Comparison of ENCODE assay signal across 10 cellular contexts in the genomic region with DNA sequence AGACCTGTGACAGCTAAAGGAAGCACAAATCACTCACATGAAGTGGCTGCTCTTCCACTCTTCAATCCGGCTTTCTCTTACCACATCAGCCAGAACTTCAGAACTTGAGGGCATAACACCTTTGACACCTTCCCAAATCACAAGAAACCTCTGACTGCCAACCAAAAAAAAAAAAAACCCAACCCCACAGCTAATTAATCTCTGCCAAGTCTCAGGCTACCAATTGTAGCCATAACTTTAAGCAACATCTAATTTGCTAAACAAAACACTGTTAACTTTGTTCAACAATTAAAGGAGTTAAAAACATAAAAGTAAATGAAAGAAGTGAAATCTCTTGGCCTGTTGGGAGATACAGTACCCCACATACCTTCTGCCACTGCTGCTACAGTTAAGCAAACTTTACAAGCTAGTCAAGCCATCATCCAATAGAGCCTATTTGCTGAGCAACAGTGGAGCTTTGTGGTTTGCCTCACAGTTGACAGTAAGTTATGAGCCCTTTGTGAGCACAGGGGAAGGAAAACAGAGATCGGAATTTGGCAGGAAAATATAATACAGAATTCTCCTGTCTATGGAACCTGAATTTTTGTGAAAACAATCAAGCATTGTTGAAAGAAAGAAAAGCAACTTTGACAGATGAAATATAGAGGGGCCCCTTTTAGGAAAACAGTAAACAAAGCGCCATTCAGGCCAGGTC. TPM values are rescaled to one million over a fixed set of nuclear protein-coding genes. Genes with fewer than 3 reads are reported as not detected.
DNase-seq lines count a peak whose midpoint lies in the region; ATAC-seq and TF ChIP-seq lines count a peak whose summit lies in the region.
"Had no signal": no experiment of that assay in that cellular context is flagged by ENCODE, and none has a peak within 500 bp of the region (broad histone marks: within the 10 kb centered on the region; RNA-seq: fewer than 3 reads in every experiment).

SOX6 (minus strand) TSS at position 490 of the 694 bp plus-strand sequence. CDS start 15,298 bp downstream, outside the sequence.

- intact Hi-C loops in stomach (cut with DNase I; ENCODE audit: low total_unique reads), result no loop called here

- H3K27ac ChIP-seq in stomach, result peak within 1 kb of the TSS in 1 of 5 donors; percentile 24

- TF ChIP-seq EP300 in stomach (IDR thresholded peaks at IDR 0.05), result no peak

- CTCF ChIA-PET in activated CD8-positive, alpha-beta T cell treated with anti-CD3 and anti-CD28 coated beads, Interleukin-2, amount 10 ng/mL, durations not matched to agents 7 days and 5 days (lab: Charles Lee), result no interaction called here

- H3K4me1 Mint-ChIP-seq in activated CD8-positive, alpha-beta T cell treated with anti-CD3 and anti-CD28 coated beads, Interleukin-2, amount 10 ng/mL, durations not matched to agents 7 days and 5 days (ENCODE audit: low read depth), result no peaks in the 10 kb centered on the region
- H3K4me1 Mint-ChIP-seq: T-helper 17 cell had no signal

- POLR2A ChIA-PET in activated CD8-positive, alpha-beta T cell treated with anti-CD3 and anti-CD28 coated beads, Interleukin-2, amount 10 ng/mL, durations not matched to agents 7 days and 5 days (lab: Charles Lee), result no interaction called here

- H3K27me3 Mint-ChIP-seq in activated CD8-positive, alpha-beta T cell treated with anti-CD3 and anti-CD28 coated beads, Interleukin-2, amount 10 ng/mL, durations not matched to agents 7 days and 5 days (ENCODE audit: low read depth), result no peaks in the 10 kb centered on the region
- H3K27me3 Mint-ChIP-seq: T-helper 17 cell had no signal

- no peaks in the 10 kb centered on the region for H3K36me3 Mint-ChIP-seq in activated CD8-positive, alpha-beta T cell treated with anti-CD3 and anti-CD28 coated beads, Interleukin-2, amount 10 ng/mL, durations not matched to agents 7 days and 5 days (ENCODE audit: low read depth)

- H3K27ac Mint-ChIP-seq in activated CD8-positive, alpha-beta T cell treated with anti-CD3 and anti-CD28 coated beads, Interleukin-2, amount 10 ng/mL, durations not matched to agents 7 days and 5 days, result no peak within 1 kb of the TSS
- H3K27ac Mint-ChIP-seq: T-helper 17 cell had no signal

- no peaks in the 10 kb centered on the region for H3K27me3 ChIP-seq in stomach

- no peaks in the 10 kb centered on the region for H3K9me3 ChIP-seq in stomach

- H3K4me1 ChIP-seq in stomach, result peaks cover 0 to 23% (median 11%) of the 10 kb centered on the region in 4 donors

- no peaks in the 10 kb centered on the region for H3K9me3 Mint-ChIP-seq in activated CD8-positive, alpha-beta T cell treated with anti-CD3 and anti-CD28 coated beads, Interleukin-2, amount 10 ng/mL, durations not matched to agents 7 days and 5 days (ENCODE audit: insufficient read depth)

- H3K36me3 ChIP-seq in stomach, result no peaks in the 10 kb centered on the region

- H3K4me3 Mint-ChIP-seq in activated CD8-positive, alpha-beta T cell treated with anti-CD3 and anti-CD28 coated beads, Interleukin-2, amount 10 ng/mL, durations not matched to agents 7 days and 5 days, result no peak within 1 kb of the TSS
- H3K4me3 Mint-ChIP-seq: T-helper 17 cell had no signal

- DNase-seq in Ammon's horn (ENCODE audit: low spot score), result peak; percentile 64
- peak; percentile 6 for DNase-seq in NCI-H748 treated with DMSO at 0.1 percent for 48 hours (lab: John Stamatoyannopoulos, UW)
- peak; percentile 91 for DNase-seq in foreskin melanocyte
- no peak for DNase-seq in mucosa of gallbladder (ENCODE audit: low spot score)
- no peak for DNase-seq in activated CD8-positive, alpha-beta T cell treated with anti-CD3 and anti-CD28 coated beads, Interleukin-2, amount 10 ng/mL, durations not matched to agents 7 days and 5 days
- DNase-seq in activated T-cell treated with anti-CD3 and anti-CD28 coated beads, Interleukin-2, amount 50 U/mL, for 1 hour, result no peak
- DNase-seq in stomach, result no peak
- DNase-seq: NCI-H2029 treated with DMSO at 0.1 percent for 48 hours, T-helper 17 cell had no signal

- WGBS in stomach, 5 donors, result 51 to 65% (median 58%) methylated on average over 3 of the region's 3 CpGs

- H3K4me3 ChIP-seq in stomach, result no peak within 1 kb of the TSS

- no peak for TF ChIP-seq CTCF in stomach (IDR thresholded peaks at IDR 0.05)

- no peak for ATAC-seq in activated CD8-positive, alpha-beta T cell treated with anti-CD3 and anti-CD28 coated beads, Interleukin-2, amount 10 ng/mL, durations not matched to agents 7 days and 5 days
- ATAC-seq in GM18520 (IDR thresholded peaks at IDR 0.05; ENCODE audit: unreplicated experiment), result no peak
- ATAC-seq: T-helper 17 cell had no signal

- no peak for TF ChIP-seq POLR2A in stomach (IDR thresholded peaks at IDR 0.05)

RNA-seq across cellular contexts. Expression of gene SOX6, which starts in this region (rescaled TPM):
- total RNA-seq in mucosa of gallbladder (36.1 TPM), stomach (10 to 100 TPM in 1 of 5 donors, 1 to 10 TPM in 4; 4.0 to 13.6 (median 5.8) TPM)
- total RNA-seq in activated CD8-positive, alpha-beta T cell treated with anti-CD3 and anti-CD28 coated beads, Interleukin-2, amount 10 ng/mL, durations not matched to agents 7 days and 5 days, result not detected
- 1 to 10 TPM; 1.2 to 4.6 (median 1.2) TPM for polyA plus RNA-seq in stomach

Comparison
In these comparisons a context has a peak if more than half of its experiments do, and no peak if none do; other contexts are left out.
1. RNA of gene SOX6 (total RNA-seq): 36.1 TPM in mucosa of gallbladder (single experiment) and 4.0 to 13.6 TPM in stomach; not detected in activated CD8-positive, alpha-beta T cell treated with anti-CD3 and anti-CD28 coated beads, Interleukin-2, amount 10 ng/mL, durations not matched to agents 7 days and 5 days; every median in the first group is over 4 times any median in the second.
2. DNase-seq: peak in Ammon's horn (single experiment), NCI-H748 treated with DMSO at 0.1 percent for 48 hours (single experiment) and foreskin melanocyte (single experiment); none in mucosa of gallbladder (single experiment), activated CD8-positive, alpha-beta T cell treated with anti-CD3 and anti-CD28 coated beads, Interleukin-2, amount 10 ng/mL, durations not matched to agents 7 days and 5 days (single experiment), activated T-cell treated with anti-CD3 and anti-CD28 coated beads, Interleukin-2, amount 50 U/mL, for 1 hour (single experiment) and stomach (single experiment).